20 cellular contexts compared by ENCODE assay signal in the genomic region with DNA sequence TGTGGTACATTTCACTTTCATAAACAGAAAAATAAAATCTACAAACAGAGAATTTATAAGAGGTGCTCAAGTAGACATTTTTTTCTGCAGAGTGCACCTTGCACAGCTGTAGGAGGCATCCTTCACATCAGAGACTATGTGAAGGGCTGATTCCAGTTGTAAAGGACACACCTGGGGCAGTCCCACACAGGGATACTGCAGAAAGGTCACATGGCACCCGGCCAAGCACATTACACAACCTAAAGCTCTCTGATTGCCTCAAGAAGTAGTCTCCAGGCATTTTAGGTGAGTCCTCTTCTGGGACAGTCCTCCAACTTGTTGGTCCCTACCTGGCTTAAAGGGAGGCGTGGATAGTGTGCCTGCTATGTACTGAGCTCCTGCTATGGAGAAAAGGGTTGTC.
"Had no signal": no experiment of that assay in that cellular context is flagged by ENCODE, and none has a peak within 500 bp of the region (broad histone marks: within the 10 kb centered on the region; RNA-seq: fewer than 3 reads in every experiment).

No MANE protein-coding gene starts in this region.

- H3K27me3 Mint-ChIP-seq: activated CD4-positive, alpha-beta T cell treated with anti-CD3 and anti-CD28 coated beads, Interleukin-2, amount 10 ng/mL, durations not matched to agents 7 days and 5 days; activated naive CD4-positive, alpha-beta T cell treated with anti-CD3 and anti-CD28 coated beads, Interleukin-2, amount 50 U/mL, for 24 hours; naive B cell had no signal

- H3K4me3 Mint-ChIP-seq: activated CD4-positive, alpha-beta T cell treated with anti-CD3 and anti-CD28 coated beads, Interleukin-2, amount 10 ng/mL, durations not matched to agents 7 days and 5 days; activated naive CD4-positive, alpha-beta T cell treated with anti-CD3 and anti-CD28 coated beads, Interleukin-2, amount 50 U/mL, for 24 hours; activated T-cell treated with anti-CD3 and anti-CD28 coated beads, Interleukin-2, amount 50 U/mL, for 4 hours; naive B cell; neural progenitor cell had no signal

- H3K9me3 Mint-ChIP-seq: activated CD4-positive, alpha-beta T cell treated with anti-CD3 and anti-CD28 coated beads, Interleukin-2, amount 10 ng/mL, durations not matched to agents 7 days and 5 days; activated naive CD4-positive, alpha-beta T cell treated with anti-CD3 and anti-CD28 coated beads, Interleukin-2, amount 50 U/mL, for 24 hours; activated T-cell treated with anti-CD3 and anti-CD28 coated beads, Interleukin-2, amount 50 U/mL, for 4 hours; neural progenitor cell had no signal

- H3K9me3 ChIP-seq: ascending aorta, breast epithelium, gastrocnemius medialis, left ventricle myocardium inferior, psoas muscle, testis had no signal

- ATAC-seq: activated T-cell treated with anti-CD3 and anti-CD28 coated beads, Interleukin-2, amount 50 U/mL, for 4 hours; gastrocnemius medialis; psoas muscle; right cardiac atrium had no signal

- DNase-seq: activated CD4-positive, alpha-beta T cell treated with anti-CD3 and anti-CD28 coated beads, Interleukin-2, amount 10 ng/mL, durations not matched to agents 7 days and 5 days; activated CD8-positive, alpha-beta memory T cell treated with anti-CD3 and anti-CD28 coated beads, Interleukin-2, amount 50 U/mL, for 4 hours; activated gamma-delta T cell; activated T-cell treated with anti-CD3 and anti-CD28 coated beads, Interleukin-2, amount 50 U/mL, for 4 hours; cortex of kidney; gastrocnemius medialis; head of caudate nucleus; kidney; left ventricle myocardium inferior; naive B cell; psoas muscle; right cardiac atrium; stimulated activated CD4-positive, alpha-beta T cell treated with anti-CD3 and anti-CD28 coated beads, Interleukin-15, amount 100 ng/mL, for 24 hours; stimulated activated CD4-positive, alpha-beta T cell treated with anti-CD3 and anti-CD28 coated beads, Interleukin-2, amount 100 ng/mL, for 48 hours; testis had no signal

- H3K27me3 ChIP-seq: ascending aorta, breast epithelium, gastrocnemius medialis, neural progenitor cell, testis had no signal

- H3K4me3 ChIP-seq: ascending aorta, breast epithelium, gastrocnemius medialis, left ventricle myocardium inferior, neural progenitor cell, psoas muscle, skin epidermis, testis had no signal

- H3K36me3 ChIP-seq: ascending aorta, breast epithelium, gastrocnemius medialis, left ventricle myocardium inferior, neural progenitor cell had no signal

- H3K36me3 Mint-ChIP-seq: neural progenitor cell had no signal

- H3K4me1 ChIP-seq: ascending aorta, breast epithelium, gastrocnemius medialis, left ventricle myocardium inferior, neural progenitor cell, psoas muscle, testis had no signal

- H3K4me1 Mint-ChIP-seq: activated CD4-positive, alpha-beta T cell treated with anti-CD3 and anti-CD28 coated beads, Interleukin-2, amount 10 ng/mL, durations not matched to agents 7 days and 5 days; activated naive CD4-positive, alpha-beta T cell treated with anti-CD3 and anti-CD28 coated beads, Interleukin-2, amount 50 U/mL, for 24 hours; neural progenitor cell had no signal

- H3K27ac ChIP-seq: ascending aorta, breast epithelium, gastrocnemius medialis, left ventricle myocardium inferior, neural progenitor cell, psoas muscle, skin epidermis, testis had no signal

- H3K27ac Mint-ChIP-seq: activated CD4-positive, alpha-beta T cell treated with anti-CD3 and anti-CD28 coated beads, Interleukin-2, amount 10 ng/mL, durations not matched to agents 7 days and 5 days; activated naive CD4-positive, alpha-beta T cell treated with anti-CD3 and anti-CD28 coated beads, Interleukin-2, amount 50 U/mL, for 24 hours; neural progenitor cell had no signal
